ENCODE assay signal across 1 cellular context in the genomic region with DNA sequence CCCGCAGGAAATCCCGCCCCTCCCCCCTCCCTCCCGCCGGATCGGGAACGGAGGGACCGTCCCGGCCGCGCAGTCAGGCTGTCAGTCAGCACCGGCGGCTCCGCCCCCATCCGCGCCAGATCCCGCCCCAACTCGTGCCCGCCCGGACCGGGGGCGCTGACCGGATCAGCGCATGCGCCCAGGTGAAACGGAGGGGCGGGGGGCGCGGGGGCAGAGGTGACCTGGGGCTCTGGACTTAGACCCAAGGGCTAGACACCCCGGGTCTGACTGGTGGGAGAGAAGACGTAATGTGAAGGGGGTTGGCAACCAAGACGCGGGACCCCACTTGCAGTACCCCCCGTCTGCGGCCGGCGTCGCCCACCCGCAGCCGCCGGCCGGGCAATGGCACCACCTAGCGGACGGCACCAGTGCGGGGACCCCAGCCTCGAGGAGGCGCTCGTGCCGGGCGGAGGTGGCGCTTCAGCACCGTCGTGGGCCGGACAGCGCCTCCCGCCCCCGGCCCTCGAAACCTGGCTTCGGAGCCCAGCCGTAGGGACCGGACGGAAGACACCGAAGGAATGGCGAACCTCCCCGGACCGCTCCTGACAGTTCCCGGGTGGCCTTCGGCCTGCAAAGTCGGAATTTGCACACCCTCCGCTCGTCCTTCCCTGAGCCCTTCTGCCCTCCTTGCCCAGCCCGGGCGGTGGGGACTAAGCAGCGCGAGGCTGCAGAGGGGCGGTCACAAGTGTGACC.
TF ChIP-seq lines count a peak whose summit lies in the region.

A gene with protein sequence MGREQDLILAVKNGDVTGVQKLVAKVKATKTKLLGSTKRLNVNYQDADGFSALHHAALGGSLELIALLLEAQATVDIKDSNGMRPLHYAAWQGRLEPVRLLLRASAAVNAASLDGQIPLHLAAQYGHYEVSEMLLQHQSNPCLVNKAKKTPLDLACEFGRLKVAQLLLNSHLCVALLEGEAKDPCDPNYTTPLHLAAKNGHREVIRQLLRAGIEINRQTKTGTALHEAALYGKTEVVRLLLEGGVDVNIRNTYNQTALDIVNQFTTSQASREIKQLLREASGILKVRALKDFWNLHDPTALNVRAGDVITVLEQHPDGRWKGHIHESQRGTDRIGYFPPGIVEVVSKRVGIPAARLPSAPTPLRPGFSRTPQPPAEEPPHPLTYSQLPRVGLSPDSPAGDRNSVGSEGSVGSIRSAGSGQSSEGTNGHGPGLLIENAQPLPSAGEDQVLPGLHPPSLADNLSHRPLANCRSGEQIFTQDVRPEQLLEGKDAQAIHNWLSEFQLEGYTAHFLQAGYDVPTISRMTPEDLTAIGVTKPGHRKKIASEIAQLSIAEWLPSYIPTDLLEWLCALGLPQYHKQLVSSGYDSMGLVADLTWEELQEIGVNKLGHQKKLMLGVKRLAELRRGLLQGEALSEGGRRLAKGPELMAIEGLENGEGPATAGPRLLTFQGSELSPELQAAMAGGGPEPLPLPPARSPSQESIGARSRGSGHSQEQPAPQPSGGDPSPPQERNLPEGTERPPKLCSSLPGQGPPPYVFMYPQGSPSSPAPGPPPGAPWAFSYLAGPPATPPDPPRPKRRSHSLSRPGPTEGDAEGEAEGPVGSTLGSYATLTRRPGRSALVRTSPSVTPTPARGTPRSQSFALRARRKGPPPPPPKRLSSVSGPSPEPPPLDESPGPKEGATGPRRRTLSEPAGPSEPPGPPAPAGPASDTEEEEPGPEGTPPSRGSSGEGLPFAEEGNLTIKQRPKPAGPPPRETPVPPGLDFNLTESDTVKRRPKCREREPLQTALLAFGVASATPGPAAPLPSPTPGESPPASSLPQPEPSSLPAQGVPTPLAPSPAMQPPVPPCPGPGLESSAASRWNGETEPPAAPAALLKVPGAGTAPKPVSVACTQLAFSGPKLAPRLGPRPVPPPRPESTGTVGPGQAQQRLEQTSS (N-terminal part only) (minus strand): TSS at position 15 of the 732 bp plus-strand sequence. CDS start 1,733 bp downstream, outside the sequence.

TF ChIP-seq in HepG2, 621 proteins besides CTCF, POLR2A, EP300 and RAD21 (continued from another document and continues in another):
- TF ChIP-seq ZFP90 (CRISPR knock-in tag; IDR thresholded peaks at IDR 0.05; ENCODE audit: borderline replicate concordance): peak; percentile 95
- TF ChIP-seq ZNF768 (CRISPR knock-in tag; IDR thresholded peaks at IDR 0.05): peak; percentile 85
- 0 out of 2 replicates have a peak, but pooled peaks have one; percentile 86 for TF ChIP-seq ZNF816 (CRISPR knock-in tag; IDR thresholded peaks at IDR 0.05; ENCODE audit: borderline replicate concordance)
- no peak for TF ChIP-seq GATA4 (IDR thresholded peaks at IDR 0.05; ENCODE audit: borderline replicate concordance, low read depth)
- peak; percentile 20 to 54; a peak in 2 of 4 replicates for TF ChIP-seq NR2F1 (CRISPR knock-in tag; IDR thresholded peaks at IDR 0.05)
- TF ChIP-seq REXO4 (CRISPR knock-in tag; IDR thresholded peaks at IDR 0.05; ENCODE audit: borderline replicate concordance): peak; percentile 77
- peak; percentile 84; the same call in 1 of the 2 replicates for TF ChIP-seq ZNF251 (CRISPR knock-in tag; IDR thresholded peaks at IDR 0.05)
- peak; percentile 97 for TF ChIP-seq ZNF777 (CRISPR knock-in tag; IDR thresholded peaks at IDR 0.05)
- TF ChIP-seq ZNF724P (CRISPR knock-in tag; IDR thresholded peaks at IDR 0.05; ENCODE audit: borderline replicate concordance): peak; percentile 97
- TF ChIP-seq, protein P1, sequence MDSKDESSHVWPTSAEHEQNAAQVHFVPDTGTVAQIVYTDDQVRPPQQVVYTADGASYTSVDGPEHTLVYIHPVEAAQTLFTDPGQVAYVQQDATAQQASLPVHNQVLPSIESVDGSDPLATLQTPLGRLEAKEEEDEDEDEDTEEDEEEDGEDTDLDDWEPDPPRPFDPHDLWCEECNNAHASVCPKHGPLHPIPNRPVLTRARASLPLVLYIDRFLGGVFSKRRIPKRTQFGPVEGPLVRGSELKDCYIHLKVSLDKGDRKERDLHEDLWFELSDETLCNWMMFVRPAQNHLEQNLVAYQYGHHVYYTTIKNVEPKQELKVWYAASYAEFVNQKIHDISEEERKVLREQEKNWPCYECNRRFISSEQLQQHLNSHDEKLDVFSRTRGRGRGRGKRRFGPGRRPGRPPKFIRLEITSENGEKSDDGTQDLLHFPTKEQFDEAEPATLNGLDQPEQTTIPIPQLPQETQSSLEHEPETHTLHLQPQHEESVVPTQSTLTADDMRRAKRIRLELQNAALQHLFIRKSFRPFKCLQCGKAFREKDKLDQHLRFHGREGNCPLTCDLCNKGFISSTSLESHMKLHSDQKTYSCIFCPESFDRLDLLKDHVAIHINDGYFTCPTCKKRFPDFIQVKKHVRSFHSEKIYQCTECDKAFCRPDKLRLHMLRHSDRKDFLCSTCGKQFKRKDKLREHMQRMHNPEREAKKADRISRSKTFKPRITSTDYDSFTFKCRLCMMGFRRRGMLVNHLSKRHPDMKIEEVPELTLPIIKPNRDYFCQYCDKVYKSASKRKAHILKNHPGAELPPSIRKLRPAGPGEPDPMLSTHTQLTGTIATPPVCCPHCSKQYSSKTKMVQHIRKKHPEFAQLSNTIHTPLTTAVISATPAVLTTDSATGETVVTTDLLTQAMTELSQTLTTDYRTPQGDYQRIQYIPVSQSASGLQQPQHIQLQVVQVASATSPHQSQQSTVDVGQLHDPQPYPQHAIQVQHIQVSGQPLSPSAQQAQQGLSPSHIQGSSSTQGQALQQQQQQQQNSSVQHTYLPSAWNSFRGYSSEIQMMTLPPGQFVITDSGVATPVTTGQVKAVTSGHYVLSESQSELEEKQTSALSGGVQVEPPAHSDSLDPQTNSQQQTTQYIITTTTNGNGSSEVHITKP (CRISPR knock-in tag; IDR thresholded peaks at IDR 0.05; ENCODE audit: low read depth): no peak
- TF ChIP-seq ZSCAN29 (CRISPR knock-in tag; conservative IDR thresholded peaks at IDR 0.05): peak; percentile 94
- TF ChIP-seq ZNF446 (CRISPR knock-in tag; IDR thresholded peaks at IDR 0.05): peak; percentile 99
- TF ChIP-seq, protein P2, sequence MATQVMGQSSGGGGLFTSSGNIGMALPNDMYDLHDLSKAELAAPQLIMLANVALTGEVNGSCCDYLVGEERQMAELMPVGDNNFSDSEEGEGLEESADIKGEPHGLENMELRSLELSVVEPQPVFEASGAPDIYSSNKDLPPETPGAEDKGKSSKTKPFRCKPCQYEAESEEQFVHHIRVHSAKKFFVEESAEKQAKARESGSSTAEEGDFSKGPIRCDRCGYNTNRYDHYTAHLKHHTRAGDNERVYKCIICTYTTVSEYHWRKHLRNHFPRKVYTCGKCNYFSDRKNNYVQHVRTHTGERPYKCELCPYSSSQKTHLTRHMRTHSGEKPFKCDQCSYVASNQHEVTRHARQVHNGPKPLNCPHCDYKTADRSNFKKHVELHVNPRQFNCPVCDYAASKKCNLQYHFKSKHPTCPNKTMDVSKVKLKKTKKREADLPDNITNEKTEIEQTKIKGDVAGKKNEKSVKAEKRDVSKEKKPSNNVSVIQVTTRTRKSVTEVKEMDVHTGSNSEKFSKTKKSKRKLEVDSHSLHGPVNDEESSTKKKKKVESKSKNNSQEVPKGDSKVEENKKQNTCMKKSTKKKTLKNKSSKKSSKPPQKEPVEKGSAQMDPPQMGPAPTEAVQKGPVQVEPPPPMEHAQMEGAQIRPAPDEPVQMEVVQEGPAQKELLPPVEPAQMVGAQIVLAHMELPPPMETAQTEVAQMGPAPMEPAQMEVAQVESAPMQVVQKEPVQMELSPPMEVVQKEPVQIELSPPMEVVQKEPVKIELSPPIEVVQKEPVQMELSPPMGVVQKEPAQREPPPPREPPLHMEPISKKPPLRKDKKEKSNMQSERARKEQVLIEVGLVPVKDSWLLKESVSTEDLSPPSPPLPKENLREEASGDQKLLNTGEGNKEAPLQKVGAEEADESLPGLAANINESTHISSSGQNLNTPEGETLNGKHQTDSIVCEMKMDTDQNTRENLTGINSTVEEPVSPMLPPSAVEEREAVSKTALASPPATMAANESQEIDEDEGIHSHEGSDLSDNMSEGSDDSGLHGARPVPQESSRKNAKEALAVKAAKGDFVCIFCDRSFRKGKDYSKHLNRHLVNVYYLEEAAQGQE (IDR thresholded peaks at IDR 0.05; ENCODE audit: borderline replicate concordance in 1 of 2, low read depth in 1 of 2, low read length in 2 of 2): peak in 1 of 2 experiments; percentile 98; a peak in 2 of 4 replicates
- TF ChIP-seq, protein P3, sequence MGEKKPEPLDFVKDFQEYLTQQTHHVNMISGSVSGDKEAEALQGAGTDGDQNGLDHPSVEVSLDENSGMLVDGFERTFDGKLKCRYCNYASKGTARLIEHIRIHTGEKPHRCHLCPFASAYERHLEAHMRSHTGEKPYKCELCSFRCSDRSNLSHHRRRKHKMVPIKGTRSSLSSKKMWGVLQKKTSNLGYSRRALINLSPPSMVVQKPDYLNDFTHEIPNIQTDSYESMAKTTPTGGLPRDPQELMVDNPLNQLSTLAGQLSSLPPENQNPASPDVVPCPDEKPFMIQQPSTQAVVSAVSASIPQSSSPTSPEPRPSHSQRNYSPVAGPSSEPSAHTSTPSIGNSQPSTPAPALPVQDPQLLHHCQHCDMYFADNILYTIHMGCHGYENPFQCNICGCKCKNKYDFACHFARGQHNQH (CRISPR knock-in tag; IDR thresholded peaks at IDR 0.05): peak; percentile 93; the same call in 1 of the 2 replicates
- TF ChIP-seq, protein P4, sequence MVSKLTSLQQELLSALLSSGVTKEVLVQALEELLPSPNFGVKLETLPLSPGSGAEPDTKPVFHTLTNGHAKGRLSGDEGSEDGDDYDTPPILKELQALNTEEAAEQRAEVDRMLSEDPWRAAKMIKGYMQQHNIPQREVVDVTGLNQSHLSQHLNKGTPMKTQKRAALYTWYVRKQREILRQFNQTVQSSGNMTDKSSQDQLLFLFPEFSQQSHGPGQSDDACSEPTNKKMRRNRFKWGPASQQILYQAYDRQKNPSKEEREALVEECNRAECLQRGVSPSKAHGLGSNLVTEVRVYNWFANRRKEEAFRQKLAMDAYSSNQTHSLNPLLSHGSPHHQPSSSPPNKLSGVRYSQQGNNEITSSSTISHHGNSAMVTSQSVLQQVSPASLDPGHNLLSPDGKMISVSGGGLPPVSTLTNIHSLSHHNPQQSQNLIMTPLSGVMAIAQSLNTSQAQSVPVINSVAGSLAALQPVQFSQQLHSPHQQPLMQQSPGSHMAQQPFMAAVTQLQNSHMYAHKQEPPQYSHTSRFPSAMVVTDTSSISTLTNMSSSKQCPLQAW (CRISPR knock-in tag; IDR thresholded peaks at IDR 0.05): peak; percentile 36; the same call in 1 of the 2 replicates
- TF ChIP-seq PCBP1 (IDR thresholded peaks at IDR 0.05; ENCODE audit: borderline replicate concordance, low read depth, low read length): no peak
- TF ChIP-seq SOX13 (IDR thresholded peaks at IDR 0.05): no peak
- TF ChIP-seq SOX13 (CRISPR knock-in tag; conservative IDR thresholded peaks at IDR 0.05 in 1 of 2, IDR thresholded peaks at IDR 0.05 in 1 of 2): peak in 1 of 2 experiments; percentile 64; a peak in 2 of 4 replicates
- TF ChIP-seq PHF5A (CRISPR knock-in tag; IDR thresholded peaks at IDR 0.05; ENCODE audit: low read depth, unreplicated experiment): no peak
- peak; percentile 69 for TF ChIP-seq SKI (IDR thresholded peaks at IDR 0.05; ENCODE audit: partially characterized antibody)
- TF ChIP-seq ZNF567 (CRISPR knock-in tag; IDR thresholded peaks at IDR 0.05; ENCODE audit: borderline replicate concordance): peak; percentile 79; the same call in 1 of the 2 replicates
- TF ChIP-seq ZFY (CRISPR knock-in tag; IDR thresholded peaks at IDR 0.05): peak; percentile 74; the same call in 1 of the 2 replicates
- no peak for TF ChIP-seq RFX1 (IDR thresholded peaks at IDR 0.05)
- TF ChIP-seq MBNL3 (CRISPR knock-in tag; conservative IDR thresholded peaks at IDR 0.05): no peak
- no peak for TF ChIP-seq ZNF180 (CRISPR knock-in tag; IDR thresholded peaks at IDR 0.05; ENCODE audit: borderline replicate concordance, low read depth)
- TF ChIP-seq BORCS8-MEF2B (CRISPR knock-in tag; IDR thresholded peaks at IDR 0.05): peak; percentile 98
- TF ChIP-seq, protein P5, sequence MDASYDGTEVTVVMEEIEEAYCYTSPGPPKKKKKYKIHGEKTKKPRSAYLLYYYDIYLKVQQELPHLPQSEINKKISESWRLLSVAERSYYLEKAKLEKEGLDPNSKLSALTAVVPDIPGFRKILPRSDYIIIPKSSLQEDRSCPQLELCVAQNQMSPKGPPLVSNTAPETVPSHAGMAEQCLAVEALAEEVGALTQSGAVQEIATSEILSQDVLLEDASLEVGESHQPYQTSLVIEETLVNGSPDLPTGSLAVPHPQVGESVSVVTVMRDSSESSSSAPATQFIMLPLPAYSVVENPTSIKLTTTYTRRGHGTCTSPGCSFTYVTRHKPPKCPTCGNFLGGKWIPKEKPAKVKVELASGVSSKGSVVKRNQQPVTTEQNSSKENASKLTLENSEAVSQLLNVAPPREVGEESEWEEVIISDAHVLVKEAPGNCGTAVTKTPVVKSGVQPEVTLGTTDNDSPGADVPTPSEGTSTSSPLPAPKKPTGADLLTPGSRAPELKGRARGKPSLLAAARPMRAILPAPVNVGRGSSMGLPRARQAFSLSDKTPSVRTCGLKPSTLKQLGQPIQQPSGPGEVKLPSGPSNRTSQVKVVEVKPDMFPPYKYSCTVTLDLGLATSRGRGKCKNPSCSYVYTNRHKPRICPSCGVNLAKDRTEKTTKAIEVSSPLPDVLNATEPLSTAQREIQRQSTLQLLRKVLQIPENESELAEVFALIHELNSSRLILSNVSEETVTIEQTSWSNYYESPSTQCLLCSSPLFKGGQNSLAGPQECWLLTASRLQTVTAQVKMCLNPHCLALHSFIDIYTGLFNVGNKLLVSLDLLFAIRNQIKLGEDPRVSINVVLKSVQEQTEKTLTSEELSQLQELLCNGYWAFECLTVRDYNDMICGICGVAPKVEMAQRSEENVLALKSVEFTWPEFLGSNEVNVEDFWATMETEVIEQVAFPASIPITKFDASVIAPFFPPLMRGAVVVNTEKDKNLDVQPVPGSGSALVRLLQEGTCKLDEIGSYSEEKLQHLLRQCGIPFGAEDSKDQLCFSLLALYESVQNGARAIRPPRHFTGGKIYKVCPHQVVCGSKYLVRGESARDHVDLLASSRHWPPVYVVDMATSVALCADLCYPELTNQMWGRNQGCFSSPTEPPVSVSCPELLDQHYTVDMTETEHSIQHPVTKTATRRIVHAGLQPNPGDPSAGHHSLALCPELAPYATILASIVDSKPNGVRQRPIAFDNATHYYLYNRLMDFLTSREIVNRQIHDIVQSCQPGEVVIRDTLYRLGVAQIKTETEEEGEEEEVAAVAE (CRISPR knock-in tag; IDR thresholded peaks at IDR 0.05; ENCODE audit: borderline replicate concordance): peak; percentile 64; the same call in 1 of the 2 replicates
- TF ChIP-seq, protein P6, sequence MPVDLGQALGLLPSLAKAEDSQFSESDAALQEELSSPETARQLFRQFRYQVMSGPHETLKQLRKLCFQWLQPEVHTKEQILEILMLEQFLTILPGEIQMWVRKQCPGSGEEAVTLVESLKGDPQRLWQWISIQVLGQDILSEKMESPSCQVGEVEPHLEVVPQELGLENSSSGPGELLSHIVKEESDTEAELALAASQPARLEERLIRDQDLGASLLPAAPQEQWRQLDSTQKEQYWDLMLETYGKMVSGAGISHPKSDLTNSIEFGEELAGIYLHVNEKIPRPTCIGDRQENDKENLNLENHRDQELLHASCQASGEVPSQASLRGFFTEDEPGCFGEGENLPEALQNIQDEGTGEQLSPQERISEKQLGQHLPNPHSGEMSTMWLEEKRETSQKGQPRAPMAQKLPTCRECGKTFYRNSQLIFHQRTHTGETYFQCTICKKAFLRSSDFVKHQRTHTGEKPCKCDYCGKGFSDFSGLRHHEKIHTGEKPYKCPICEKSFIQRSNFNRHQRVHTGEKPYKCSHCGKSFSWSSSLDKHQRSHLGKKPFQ (CRISPR knock-in tag; IDR thresholded peaks at IDR 0.05; ENCODE audit: insufficient replicate concordance): peak; percentile 91
- peak; percentile 32; the same call in 1 of the 2 replicates for TF ChIP-seq YEATS2 (CRISPR knock-in tag; IDR thresholded peaks at IDR 0.05; ENCODE audit: borderline replicate concordance)
